Comparison of ENCODE assay signal across 9 cellular contexts in genomic region chr20:38229376-38230252, GRCh38. TPM values are rescaled to one million over a fixed set of nuclear protein-coding genes. Genes with fewer than 3 reads are reported as not detected.
DNase-seq lines count a peak whose midpoint lies in the region; ATAC-seq, FAIRE-seq and TF ChIP-seq lines count a peak whose summit lies in the region.
"Had no signal": no experiment of that assay in that cellular context is flagged by ENCODE, and none has a peak within 500 bp of the region (broad histone marks: within the 10 kb centered on the region; RNA-seq: fewer than 3 reads in every experiment).

No MANE protein-coding gene starts in this region.

- H3K9me3 ChIP-seq in BE2C (no peaks in the 10 kb centered on the region), GM12878 (replicated peaks; ENCODE audit: control insufficient read depth, insufficient read depth, low read length) (no peaks in the 10 kb centered on the region), liver (ENCODE audit: control insufficient read depth in 4 of 4, low read length in 3 of 4) (no peaks in the 10 kb centered on the region)

- POLR2A ChIA-PET in GM12878 (lab: Charles Lee) = no interaction called here

- H4K20me1 ChIP-seq in GM12878 (ENCODE audit: control insufficient read depth, insufficient read depth) = no peaks in the 10 kb centered on the region

- intact Hi-C loops in GM12878 (cut with micrococcal nuclease; ENCODE audit: unreplicated experiment) = loop anchor here (5.0 kb wide), 1 partner anchor 178 kb away; no protein-coding TSS in a partner anchor

- H3K4me3 ChIP-seq in BE2C (ENCODE audit: low read depth, low read length) (no peak overlapping the region), HFF-Myc (replicated peaks; ENCODE audit: low read depth, low read length) (no peak overlapping the region), GM12878 (no peak overlapping the region), liver (ENCODE audit: low read depth in 1 of 3, low read length in 3 of 3) (no peak overlapping the region)

- BruUV-seq in GM12878 (replicated peaks; lab: Mats Ljungman, UMichigan) = no TSS peak

- FAIRE-seq in GM12878 (lab: Jason Lieb, UNC) = peak; percentile 49

- no peak overlapping the region for H3K4me2 ChIP-seq in GM12878 (ENCODE audit: control insufficient read depth, insufficient read depth)

- no peaks in the 10 kb centered on the region; the same call in 1 of the 2 replicates for H3K27me3 ChIP-seq in BE2C
- H3K27me3 ChIP-seq in GM12878 (replicated peaks in 1 of 2; ENCODE audit: control insufficient read depth in 2 of 2, insufficient read depth in 2 of 2, low read length in 1 of 2) = no peaks in the 10 kb centered on the region; a peak in 2 of 4 replicates
- H3K27me3 ChIP-seq in liver (ENCODE audit: control insufficient read depth in 4 of 4, insufficient read depth in 4 of 4, low read length in 3 of 4) = no peaks in the 10 kb centered on the region

- RAD21 ChIA-PET in GM12878 (lab: Charles Lee; ENCODE audit: unreplicated experiment) = no interaction called here

- H3K27ac ChIP-seq in GM12878 (ENCODE audit: control insufficient read depth, insufficient read depth) = no peak overlapping the region
- H3K27ac ChIP-seq in liver (ENCODE audit: low read depth in 1 of 2, low read length in 2 of 2) = no peak overlapping the region

- DNase-seq in BE2C = no peak
- DNase-seq in HFF-Myc (ENCODE audit: extremely low read depth, low read depth) = no peak
- no peak for DNase-seq in GM12878 (ENCODE audit: low read depth, low spot score)
- DNase-seq in nucleus accumbens (lab: John Stamatoyannopoulos, UW) = no peak
- no peak for DNase-seq in cerebellum (ENCODE audit: low spot score)
- DNase-seq: naive B cell had no signal

- SMC1A ChIA-PET in GM12878 (lab: Charles Lee; ENCODE audit: uncharacterized antibody, unreplicated experiment) = no interaction called here

- no peaks in the 10 kb centered on the region for H3K79me2 ChIP-seq in GM12878 (ENCODE audit: control insufficient read depth, insufficient read depth, low read length)

- no peak overlapping the region for H2AFZ ChIP-seq in GM12878 (ENCODE audit: control insufficient read depth, low read depth, low read length)

- no peak for TF ChIP-seq EP300 in GM12878 (IDR thresholded peaks at IDR 0.05; ENCODE audit: borderline replicate concordance in 1 of 2, control insufficient read depth in 1 of 2, low read depth in 2 of 2, low read length in 2 of 2)

- ATAC-seq in GM12878 (0 out of 3 replicates have a peak, but pooled peaks have one; percentile 36), HG03280 (IDR thresholded peaks at IDR 0.05; ENCODE audit: unreplicated experiment) (no peak), GM21447 (IDR thresholded peaks at IDR 0.05; ENCODE audit: unreplicated experiment) (no peak)

- no peak for TF ChIP-seq POLR2A in GM12878 (IDR thresholded peaks at IDR 0.05; ENCODE audit: low read depth, low read length)

- no peaks in the 10 kb centered on the region for H3K4me1 ChIP-seq in BE2C
- H3K4me1 ChIP-seq in GM12878 (ENCODE audit: control insufficient read depth, insufficient read depth, low read length) = no peaks in the 10 kb centered on the region
- no peaks in the 10 kb centered on the region for H3K4me1 ChIP-seq in liver (ENCODE audit: control insufficient read depth in 4 of 4, insufficient read depth in 4 of 4, low read length in 3 of 4)

- TF ChIP-seq RAD21 in GM12878 (IDR thresholded peaks at IDR 0.05; ENCODE audit: insufficient read depth, low read depth, low read length) = peak; percentile 40; the same call in 1 of the 2 replicates
- peak; percentile 80 to 82 for TF ChIP-seq RAD21 in liver (IDR thresholded peaks at IDR 0.05)

- no peak overlapping the region for H3K9ac ChIP-seq in GM12878 (ENCODE audit: control insufficient read depth, insufficient read depth, low read length)
- no peak overlapping the region for H3K9ac ChIP-seq in liver (ENCODE audit: low read depth in 1 of 2, low read length in 2 of 2)

- in situ Hi-C loops in GM12878 (cut with MboI) = loop anchor here (10.0 kb wide), 1 partner anchor 665 kb away; no protein-coding TSS in a partner anchor

- CTCF ChIA-PET in GM12878 (lab: Yijun Ruan, JAX) = interaction anchor here (0.6 to 3.6 kb wide), 5 partner anchors 9 to 179 kb away, joined by 3 to 17 read pairs (median 3); no protein-coding TSS in a partner anchor

- 46% methylated on average over 6 of the region's 6 CpGs for WGBS in GM12878 (ENCODE audit: insufficient coverage, insufficient replicate concordance, low lambda C conversion rate, missing lambda C conversion rate)
- 78% methylated on average over 6 of the region's 6 CpGs for WGBS in liver

- H3K36me3 ChIP-seq in BE2C (no peaks in the 10 kb centered on the region), GM12878 (ENCODE audit: control insufficient read depth in 2 of 2, insufficient read depth in 2 of 2, low read length in 1 of 2) (no peaks in the 10 kb centered on the region), liver (ENCODE audit: control insufficient read depth in 4 of 4, insufficient read depth in 3 of 4, low read depth in 1 of 4, low read length in 3 of 4) (no peaks in the 10 kb centered on the region)

- peak; percentile 56 for TF ChIP-seq CTCF in BE2C (IDR thresholded peaks at IDR 0.05; ENCODE audit: low read depth, low read length)
- peak; percentile 60 for TF ChIP-seq CTCF in HFF-Myc (IDR thresholded peaks at IDR 0.05; ENCODE audit: low read depth, low read length, missing control alignments)
- peak; percentile 36 to 44 (median 42); a peak in 5 of 6 replicates for TF ChIP-seq CTCF in GM12878 (IDR thresholded peaks at IDR 0.05 in 2 of 3, conservative IDR thresholded peaks at IDR 0.05 in 1 of 3; ENCODE audit: control insufficient read depth in 2 of 3, extremely low read depth in 1 of 3, insufficient read depth in 1 of 3, low read depth in 3 of 3, low read length in 3 of 3)
- TF ChIP-seq CTCF in liver (IDR thresholded peaks at IDR 0.05; ENCODE audit: low read depth, low read length, missing input control) = peak; percentile 41

TF ChIP-seq in GM12878, 131 proteins besides CTCF, POLR2A, EP300 and RAD21:
- peak; percentile 53; the same call in 1 of the 2 replicates for TF ChIP-seq SMC3 (IDR thresholded peaks at IDR 0.05; ENCODE audit: borderline replicate concordance, low read length)
- no peak for TF ChIP-seq SMARCA5 (IDR thresholded peaks at IDR 0.05)
TF ChIP-seq in GM12878: peak in this region for 1.

TF ChIP-seq in liver, 16 proteins besides CTCF, POLR2A, EP300 and RAD21 (continues in another document):
- no peak for TF ChIP-seq MAX (IDR thresholded peaks at IDR 0.05)
- TF ChIP-seq HNF4A (conservative IDR thresholded peaks at IDR 0.05) = no peak
- no peak for TF ChIP-seq YY1 (IDR thresholded peaks at IDR 0.05)
- no peak for TF ChIP-seq RXRA (IDR thresholded peaks at IDR 0.05)
- TF ChIP-seq REST (IDR thresholded peaks at IDR 0.05) = no peak
- no peak for TF ChIP-seq JUND (IDR thresholded peaks at IDR 0.05)
- TF ChIP-seq NR2F2 (IDR thresholded peaks at IDR 0.05) = no peak

RNA-seq across cellular contexts. Expression of gene KIAA1755, which starts 30.9 kb away (rescaled TPM):
- not detected for polyA plus RNA-seq in BE2C (2012; ENCODE audit: insufficient read depth, insufficient read length, low read depth)
- total RNA-seq in GM12878 (2013; cell fraction: nucleolus; rRNA removed) = not detected in 2 replicates
- not detected in 2 replicates for total RNA-seq in GM12878 (2014; rRNA removed)
- not detected in 2 replicates for total RNA-seq in GM12878 (2014; rRNA removed; fragmentation: Illumina TruSeq; extraction: Trizol)
- total RNA-seq in GM12878 (2021) = not detected in 2 replicates
- polyA plus RNA-seq in GM12878 (2011; ENCODE audit: low read depth) = not detected
- not detected in 2 replicates for polyA plus RNA-seq in GM12878 (2011; rRNA removed)
- not detected in 2 replicates for polyA plus RNA-seq in GM12878 (2011; cell fraction: cytosol; rRNA removed)
- polyA plus RNA-seq in GM12878 (2011; cell fraction: nucleus; rRNA removed) = not detected in 2 replicates
- not detected in 2 replicates for polyA plus RNA-seq in GM12878 (2012)
- polyA plus RNA-seq in GM12878 (2014; fragmentation: Illumina TruSeq; extraction: Trizol) = not detected in 2 replicates
- polyA plus RNA-seq in GM12878 (2014; fragmentation: Nextera tagmentation; extraction: Ambion mirVana) = not detected
- polyA plus RNA-seq in GM12878 (2014; rRNA removed) = not detected in 2 replicates
- not detected for polyA plus RNA-seq in GM12878 (2016; fragmentation: Nextera tagmentation; extraction: Ambion mirVana)
- polyA minus RNA-seq in GM12878 (2011; rRNA and poly(A)+ RNA removed) = not detected in 2 replicates
- polyA minus RNA-seq in GM12878 (2011; cell fraction: cytosol; rRNA and poly(A)+ RNA removed) = not detected in 2 replicates
- not detected in 2 replicates for polyA minus RNA-seq in GM12878 (2011; cell fraction: nucleus; rRNA and poly(A)+ RNA removed)
- total RNA-seq in liver = 1 to 10 TPM in 1 of 2 donors, under 1 TPM in 1; 0.09 to 1.4 TPM
- 1 to 10 TPM in 1 of 2 donors, under 1 TPM in 1; 0.29 to 1.3 TPM for polyA plus RNA-seq in liver
- 5.6 TPM for total RNA-seq in cerebellum
